ENCODE assay signal across 8 cellular contexts in the genomic region with DNA sequence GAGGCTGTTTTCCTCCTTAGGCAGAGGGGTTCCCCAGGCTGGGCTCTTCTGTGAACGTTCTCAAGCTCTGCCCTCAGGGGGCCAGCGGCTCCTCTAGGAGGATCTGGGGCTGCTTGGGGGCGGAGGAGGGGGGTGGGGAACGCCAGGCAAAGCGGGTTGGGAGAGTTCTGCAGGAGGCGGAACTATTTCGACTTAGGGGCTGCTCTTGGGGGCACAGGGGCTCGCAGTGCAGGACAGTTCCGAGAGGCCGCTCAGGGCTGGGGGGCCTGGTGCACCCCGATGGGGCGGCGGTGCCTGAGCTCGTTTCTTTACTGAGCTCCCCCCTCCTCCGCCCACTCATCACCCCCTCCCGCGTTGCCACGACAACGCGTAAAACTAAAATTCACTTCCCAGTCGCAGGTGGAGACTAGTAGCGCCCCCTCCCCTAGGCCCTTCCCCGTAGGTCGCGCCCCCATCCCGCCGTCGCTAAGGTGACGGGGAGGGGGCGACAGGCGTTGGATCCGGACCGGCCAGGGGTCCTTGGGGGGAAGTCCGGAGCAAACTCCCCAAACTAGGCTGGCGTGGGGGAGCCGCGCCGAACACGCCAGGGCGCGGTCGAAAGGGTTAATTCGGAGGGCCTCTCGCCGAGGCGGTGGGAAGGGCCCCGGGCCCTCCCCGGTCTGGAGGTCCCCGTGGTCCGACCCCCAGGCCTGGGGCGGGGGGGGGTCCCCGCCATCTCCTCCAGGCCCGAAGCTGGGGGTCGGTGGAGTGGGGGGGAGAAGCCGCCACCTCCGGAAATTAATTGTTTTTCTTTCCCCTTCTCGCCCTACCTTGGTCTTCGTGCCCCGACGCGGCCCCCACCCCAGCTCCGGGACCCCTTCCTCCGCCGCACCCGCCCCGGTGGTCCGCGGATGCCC. TPM values are rescaled to one million over a fixed set of nuclear protein-coding genes. Genes with fewer than 3 reads are reported as not detected.
DNase-seq lines count a peak whose midpoint lies in the region; ATAC-seq and TF ChIP-seq lines count a peak whose summit lies in the region.

No MANE protein-coding gene starts in this region.

- H3K9me3 Mint-ChIP-seq in dendritic cell treated with granulocyte-macrophage colony-stimulating factor and Interleukin-4, amounts not matched to agents 40 ng/mL and 50 ng/mL, for 4 days = no peaks in the 10 kb centered on the region
- no peaks in the 10 kb centered on the region for H3K9me3 Mint-ChIP-seq in naive thymus-derived CD4-positive, alpha-beta T cell

- peak overlapping the region; percentile 57 for H3K4me3 Mint-ChIP-seq in dendritic cell treated with granulocyte-macrophage colony-stimulating factor and Interleukin-4, amounts not matched to agents 40 ng/mL and 50 ng/mL, for 4 days
- H3K4me3 Mint-ChIP-seq in naive thymus-derived CD4-positive, alpha-beta T cell = peak overlapping the region; percentile 39 to 79 (median 62)

- no TSS peak for BruUV-seq in A673 (replicated peaks; lab: Mats Ljungman, UMichigan)

- ATAC-seq in naive thymus-derived CD4-positive, alpha-beta T cell = peak; percentile 55
- ATAC-seq in HG03039 (IDR thresholded peaks at IDR 0.05; ENCODE audit: unreplicated experiment) = no peak

- H3K9me3 ChIP-seq in A673 (ENCODE audit: low read depth, low read length, poor library complexity, severe bottlenecking) = no peaks in the 10 kb centered on the region
- H3K9me3 ChIP-seq in HUES48 (ENCODE audit: control insufficient read depth, insufficient read depth, low read length) = no peaks in the 10 kb centered on the region
- no peaks in the 10 kb centered on the region for H3K9me3 ChIP-seq in naive thymus-derived CD4-positive, alpha-beta T cell (ENCODE audit: control insufficient read depth in 2 of 3, low read length in 3 of 3)

- peak overlapping the region; percentile 12 for H3K27ac Mint-ChIP-seq in dendritic cell treated with granulocyte-macrophage colony-stimulating factor and Interleukin-4, amounts not matched to agents 40 ng/mL and 50 ng/mL, for 4 days
- peak overlapping the region in 2 of 9 donors; percentile 42 to 59 for H3K27ac Mint-ChIP-seq in naive thymus-derived CD4-positive, alpha-beta T cell

- H3K9ac ChIP-seq in HUES48 (ENCODE audit: low read depth, low read length) = no peak overlapping the region

- H3K4me1 ChIP-seq in A673 (ENCODE audit: insufficient read depth, low read length, poor library complexity, severe bottlenecking) (peaks cover 5% of the 10 kb centered on the region), HUES48 (ENCODE audit: control insufficient read depth, insufficient read depth, low read length) (peaks cover 8% of the 10 kb centered on the region; the same call in 1 of the 2 replicates)
- H3K4me1 ChIP-seq in naive thymus-derived CD4-positive, alpha-beta T cell (ENCODE audit: control insufficient read depth in 2 of 2, insufficient read depth in 2 of 2, low read length in 2 of 2) = peaks cover 8 to 17% of the 10 kb centered on the region in 2 donors

- H3K27me3 ChIP-seq in A673 (replicated peaks; ENCODE audit: insufficient read depth, low read depth, low read length, poor library complexity) (peaks cover 7% of the 10 kb centered on the region), HUES48 (ENCODE audit: control insufficient read depth, insufficient read depth, low read length) (peaks cover 26% of the 10 kb centered on the region)
- peaks cover 0 to 3% of the 10 kb centered on the region in 2 donors for H3K27me3 ChIP-seq in naive thymus-derived CD4-positive, alpha-beta T cell (ENCODE audit: control insufficient read depth in 2 of 2, insufficient read depth in 2 of 2, low read length in 2 of 2)

- H3K36me3 ChIP-seq in A673 (ENCODE audit: insufficient read depth, low read length, poor library complexity, severe bottlenecking) = no peaks in the 10 kb centered on the region
- no peaks in the 10 kb centered on the region for H3K36me3 ChIP-seq in HUES48 (ENCODE audit: control insufficient read depth, insufficient read depth, low read length)
- no peaks in the 10 kb centered on the region for H3K36me3 ChIP-seq in naive thymus-derived CD4-positive, alpha-beta T cell (ENCODE audit: control insufficient read depth in 2 of 3, insufficient read depth in 3 of 3, low read length in 3 of 3)

- H3K27me3 Mint-ChIP-seq in dendritic cell treated with granulocyte-macrophage colony-stimulating factor and Interleukin-4, amounts not matched to agents 40 ng/mL and 50 ng/mL, for 4 days = peaks cover 72% of the 10 kb centered on the region
- H3K27me3 Mint-ChIP-seq in naive thymus-derived CD4-positive, alpha-beta T cell = peaks cover 11 to 50% (median 35%) of the 10 kb centered on the region in 5 donors

- CTCF ChIA-PET in A673 (lab: Charles Lee) = no interaction called here
- CTCF ChIA-PET in naive thymus-derived CD4-positive, alpha-beta T cell (lab: Charles Lee) = interaction anchor here (0.6 kb wide), 1 partner anchor 404 kb away, joined by 3 read pairs; a partner anchor contains a TSS

- DNase-seq in A673 (ENCODE audit: low spot score) (peak; percentile 43), NCI-H128 (lab: John Stamatoyannopoulos, UW; ENCODE audit: unreplicated experiment) (no peak), SIG-M5 treated with dmso at 0.1 percent for 504 hours (lab: John Stamatoyannopoulos, UW; ENCODE audit: unreplicated experiment) (no peak), NCI-H1105 (lab: John Stamatoyannopoulos, UW) (no peak)
- DNase-seq in naive thymus-derived CD4-positive, alpha-beta T cell = peak in 7 of 9 donors; percentile 24 to 56 (median 34)

- intact Hi-C loops in A673 (cut with micrococcal nuclease; ENCODE audit: unreplicated experiment) = no loop called here
- intact Hi-C loops in dendritic cell treated with granulocyte-macrophage colony-stimulating factor and Interleukin-4, amounts not matched to agents 40 ng/mL and 50 ng/mL, for 4 days (cut with micrococcal nuclease) = no loop called here
- intact Hi-C loops in naive thymus-derived CD4-positive, alpha-beta T cell (cut with micrococcal nuclease) = loop anchor here in 1 of 2 donors (5.0 kb wide), 1 partner anchor 51 kb away; no protein-coding TSS in a partner anchor

- peak overlapping the region; percentile 47 for H3K4me3 ChIP-seq in A673 (ENCODE audit: low read depth, low read length, poor library complexity, severe bottlenecking)
- H3K4me3 ChIP-seq in HUES48 (ENCODE audit: low read depth, low read length) = peak overlapping the region; percentile 63
- H3K4me3 ChIP-seq in naive thymus-derived CD4-positive, alpha-beta T cell (ENCODE audit: low read length) = peak overlapping the region; percentile 41

- H3K36me3 Mint-ChIP-seq in dendritic cell treated with granulocyte-macrophage colony-stimulating factor and Interleukin-4, amounts not matched to agents 40 ng/mL and 50 ng/mL, for 4 days (ENCODE audit: low read depth) = no peaks in the 10 kb centered on the region
- no peaks in the 10 kb centered on the region for H3K36me3 Mint-ChIP-seq in naive thymus-derived CD4-positive, alpha-beta T cell

- H3K27ac ChIP-seq in A673 (ENCODE audit: low read depth, low read length, poor library complexity, severe bottlenecking) = no peak overlapping the region
- H3K27ac ChIP-seq in HUES48 (ENCODE audit: low read depth, low read length) = peak overlapping the region; percentile 35
- no peak overlapping the region for H3K27ac ChIP-seq in naive thymus-derived CD4-positive, alpha-beta T cell (ENCODE audit: low read depth, low read length)

- TF ChIP-seq CTCF in A673 (conservative IDR thresholded peaks at IDR 0.05; ENCODE audit: low read depth, low read length) = no peak

- peaks cover 33% of the 10 kb centered on the region for H3K4me1 Mint-ChIP-seq in dendritic cell treated with granulocyte-macrophage colony-stimulating factor and Interleukin-4, amounts not matched to agents 40 ng/mL and 50 ng/mL, for 4 days (ENCODE audit: low read depth)
- H3K4me1 Mint-ChIP-seq in naive thymus-derived CD4-positive, alpha-beta T cell = peaks cover 4 to 23% (median 16%) of the 10 kb centered on the region in 7 donors

- POLR2A ChIA-PET in A673 (lab: Charles Lee; ENCODE audit: low non-redundant PET) = no interaction called here
- POLR2A ChIA-PET in naive thymus-derived CD4-positive, alpha-beta T cell (lab: Charles Lee) = interaction anchor here (0.8 to 1.6 kb wide), 2 partner anchors 45 to 52 kb away, joined by 3 to 7 read pairs; a partner anchor contains a TSS

RNA-seq across cellular contexts. Expression of a gene that starts 0.9 kb away (rescaled TPM):
- 4.4 and 6.4 TPM in 2 replicates for total RNA-seq in A673 (2021)
- total RNA-seq in naive thymus-derived CD4-positive, alpha-beta T cell = under 1 TPM in 3 of 5 experiments, not detected in 2; 0.07 to 0.73 (median 0.16) TPM
- not detected for polyA plus RNA-seq in naive thymus-derived CD4-positive, alpha-beta T cell

RNA-seq across cellular contexts. Expression of a gene that starts 45.5 kb away (rescaled TPM):
- 15.6 and 19.6 TPM in 2 replicates for total RNA-seq in A673 (2021)
- 10 to 100 TPM; 64.3 to 96.3 (median 68.7) TPM for total RNA-seq in naive thymus-derived CD4-positive, alpha-beta T cell
- 10 to 100 TPM in 1 of 2 donors, 1 to 10 TPM in 1; 7.1 to 12.3 TPM for polyA plus RNA-seq in naive thymus-derived CD4-positive, alpha-beta T cell

Comparison
In these comparisons a context has a peak if more than half of its experiments do, and no peak if none do; other contexts are left out.
1. DNase-seq: peak in A673 (single experiment) and naive thymus-derived CD4-positive, alpha-beta T cell (7 of 9); none in NCI-H128 (single experiment), SIG-M5 treated with dmso at 0.1 percent for 504 hours (single experiment) and NCI-H1105 (single experiment).
2. Peak in every context shown above with its lines, with median percentiles within 50 percentile points of each other: H3K4me3 ChIP-seq.